ENCODE assay signal across 8 cellular contexts in the genomic region with DNA sequence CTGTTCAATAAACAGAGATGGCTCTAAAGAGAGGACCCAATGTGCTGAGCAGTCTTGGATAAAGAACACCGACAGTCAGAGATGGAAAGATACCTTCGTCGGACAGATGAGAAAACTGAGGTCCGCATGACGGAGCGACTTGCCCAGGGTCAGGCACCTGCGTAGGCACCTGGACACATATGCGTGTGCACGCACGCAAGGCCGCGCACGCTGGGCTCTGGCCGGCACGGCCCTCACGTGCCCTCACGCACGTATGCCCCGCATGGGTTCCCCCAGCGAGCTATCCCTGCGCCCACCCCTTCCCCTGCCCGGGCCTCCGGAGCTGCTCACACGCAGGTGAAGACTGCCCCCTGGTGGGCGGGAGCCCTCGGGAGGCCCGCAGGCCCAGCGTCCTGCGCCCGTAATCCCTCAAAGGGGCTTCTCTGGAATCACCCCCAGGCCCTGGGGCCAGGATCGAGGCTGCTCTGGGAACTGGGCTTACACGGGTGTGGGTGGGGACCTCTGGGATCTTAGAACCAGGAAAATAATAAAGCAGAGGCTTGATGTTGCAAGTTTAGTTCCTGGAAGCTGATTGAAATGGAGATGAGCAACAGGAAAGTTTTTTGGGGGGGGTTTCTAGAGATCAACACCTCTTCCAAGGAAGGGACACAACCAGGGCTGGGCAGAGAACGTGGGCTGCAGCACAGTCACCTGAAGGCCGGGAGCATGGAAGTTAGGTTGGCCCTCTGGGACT.
DNase-seq lines count a peak whose midpoint lies in the region; ATAC-seq and TF ChIP-seq lines count a peak whose summit lies in the region.

No MANE protein-coding gene starts in this region.

- CTCF ChIA-PET in GM10248 (lab: Yijun Ruan, JAX), result interaction anchor here (0.6 to 2.0 kb wide), 6 partner anchors 16 to 385 kb away, joined by 3 to 5 read pairs (median 3); no protein-coding TSS in a partner anchor
- CTCF ChIA-PET in activated CD4-positive, alpha-beta T cell treated with anti-CD3 and anti-CD28 coated beads for 36 hours (lab: Charles Lee), result interaction anchor here (0.5 to 1.6 kb wide), 15 partner anchors 14 to 1754 kb away, joined by 3 to 5 read pairs (median 3); no protein-coding TSS in a partner anchor

- H3K9me3 Mint-ChIP-seq in activated CD4-positive, alpha-beta T cell treated with anti-CD3 and anti-CD28 coated beads for 36 hours (ENCODE audit: low read depth), result peaks cover 3% of the 10 kb centered on the region
- H3K9me3 Mint-ChIP-seq in central memory CD8-positive, alpha-beta T cell, result no peaks in the 10 kb centered on the region

- peak overlapping the region; percentile 82 for H3K27ac Mint-ChIP-seq in activated CD4-positive, alpha-beta T cell treated with anti-CD3 and anti-CD28 coated beads for 36 hours
- no peak overlapping the region for H3K27ac Mint-ChIP-seq in central memory CD8-positive, alpha-beta T cell (ENCODE audit: low read depth)

- peak overlapping the region; percentile 61 for H3K4me3 Mint-ChIP-seq in activated CD4-positive, alpha-beta T cell treated with anti-CD3 and anti-CD28 coated beads for 36 hours
- no peak overlapping the region for H3K4me3 Mint-ChIP-seq in central memory CD8-positive, alpha-beta T cell

- H3K4me1 Mint-ChIP-seq in activated CD4-positive, alpha-beta T cell treated with anti-CD3 and anti-CD28 coated beads for 36 hours, result peaks cover 24% of the 10 kb centered on the region
- H3K4me1 Mint-ChIP-seq in central memory CD8-positive, alpha-beta T cell, result peaks cover 9% of the 10 kb centered on the region

- ATAC-seq in activated CD4-positive, alpha-beta T cell treated with anti-CD3 and anti-CD28 coated beads for 36 hours, result peak; percentile 84
- ATAC-seq in central memory CD8-positive, alpha-beta T cell (replicated peaks; ENCODE audit: extremely low read depth, poor library complexity, severe bottlenecking), result no peak
- ATAC-seq in GM18502 (IDR thresholded peaks at IDR 0.05; ENCODE audit: poor library complexity, unreplicated experiment), result no peak

- TF ChIP-seq CTCF in GM10248 (IDR thresholded peaks at IDR 0.05; ENCODE audit: control extremely low read depth, extremely low read depth, low read depth, missing control alignments), result peak; percentile 75

- DNase-seq in GM10248 (ENCODE audit: extremely low spot score) (peak; percentile 83), LHCN-M2 (ENCODE audit: low read depth) (peak; percentile 25), kidney tubule cell (ENCODE audit: low spot score) (peak; percentile 49), SW 1271 (lab: John Stamatoyannopoulos, UW) (no peak)
- peak; percentile 89 for DNase-seq in activated CD4-positive, alpha-beta T cell treated with anti-CD3 and anti-CD28 coated beads for 36 hours
- DNase-seq in central memory CD8-positive, alpha-beta T cell (ENCODE audit: low spot score in 2 of 2), result peak; percentile 27 to 43
- DNase-seq in stimulated activated CD4-positive, alpha-beta T cell treated with anti-CD3 and anti-CD28 coated beads, Interleukin-2, amount 100 ng/mL, for 48 hours, result peak; percentile 71 to 79

- POLR2A ChIA-PET in GM10248 (lab: Yijun Ruan, JAX), result no interaction called here
- POLR2A ChIA-PET in activated CD4-positive, alpha-beta T cell treated with anti-CD3 and anti-CD28 coated beads for 36 hours (lab: Charles Lee), result no interaction called here

- H3K36me3 Mint-ChIP-seq in activated CD4-positive, alpha-beta T cell treated with anti-CD3 and anti-CD28 coated beads for 36 hours (ENCODE audit: low read depth), result no peaks in the 10 kb centered on the region
- peaks cover 2% of the 10 kb centered on the region for H3K36me3 Mint-ChIP-seq in central memory CD8-positive, alpha-beta T cell (ENCODE audit: insufficient read depth)

- intact Hi-C loops in activated CD4-positive, alpha-beta T cell treated with anti-CD3 and anti-CD28 coated beads for 36 hours (cut with DNase I, micrococcal nuclease), result loop anchor here (1.0 to 5.0 kb wide), 6 partner anchors 106 to 1074 kb away; no protein-coding TSS in a partner anchor

- peaks cover 4% of the 10 kb centered on the region for H3K27me3 Mint-ChIP-seq in activated CD4-positive, alpha-beta T cell treated with anti-CD3 and anti-CD28 coated beads for 36 hours
- H3K27me3 Mint-ChIP-seq in central memory CD8-positive, alpha-beta T cell, result peaks cover 56% of the 10 kb centered on the region

Comparison
In these comparisons a context has a peak if more than half of its experiments do, and no peak if none do; other contexts are left out.
1. DNase-seq: peak in GM10248 (single experiment), LHCN-M2 (single experiment), activated CD4-positive, alpha-beta T cell treated with anti-CD3 and anti-CD28 coated beads for 36 hours (single experiment), central memory CD8-positive, alpha-beta T cell (2 of 2), kidney tubule cell (single experiment) and stimulated activated CD4-positive, alpha-beta T cell treated with anti-CD3 and anti-CD28 coated beads, Interleukin-2, amount 100 ng/mL, for 48 hours (2 of 2); none in SW 1271 (0 of 2).